In the genomic region with DNA sequence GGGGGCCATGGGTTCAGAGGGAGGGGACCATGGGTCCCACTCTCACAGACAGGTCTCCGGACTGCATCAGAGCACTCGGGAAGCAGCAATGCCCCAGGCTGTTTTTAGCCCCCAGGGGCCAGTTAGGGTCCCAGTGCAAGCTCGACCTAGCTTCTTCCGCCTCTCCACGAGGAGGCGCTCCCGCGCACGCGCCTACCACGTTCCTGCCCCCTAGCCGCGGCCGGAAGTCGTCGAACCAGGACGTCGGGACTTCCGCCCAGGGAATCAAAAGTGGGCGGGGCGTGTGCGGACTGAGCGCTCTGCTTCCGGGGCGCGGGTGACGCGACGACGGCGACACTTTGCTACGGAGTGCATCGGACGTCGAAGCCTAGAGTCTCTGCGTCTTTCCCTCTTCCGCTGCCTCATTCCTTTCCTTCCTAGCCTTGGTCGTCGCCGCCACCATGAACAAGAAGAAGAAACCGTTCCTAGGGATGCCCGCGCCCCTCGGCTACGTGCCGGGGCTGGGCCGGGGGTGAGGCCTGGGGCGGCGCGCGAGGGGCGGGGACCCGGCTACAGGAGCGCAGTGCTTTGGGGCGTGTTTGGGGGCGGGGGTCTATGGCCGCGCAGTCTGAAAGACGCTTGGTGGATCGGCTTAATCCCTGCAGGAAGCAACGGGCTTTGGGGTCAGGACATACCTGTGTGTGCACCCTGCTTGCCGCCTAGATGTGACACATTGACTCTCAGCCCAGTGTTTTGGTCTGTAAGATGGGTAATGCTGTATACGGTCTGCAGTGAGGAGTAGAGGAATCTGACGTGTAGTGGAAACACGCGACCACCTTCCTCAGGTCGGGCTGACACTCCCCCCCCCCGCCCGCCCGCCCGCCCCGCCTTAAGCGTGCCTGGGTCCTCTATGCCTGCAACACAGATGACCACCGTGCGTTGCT, we compare ENCODE assay signal across 8 cellular contexts. TPM values are rescaled to one million over a fixed set of nuclear protein-coding genes. Genes with fewer than 3 reads are reported as not detected.
DNase-seq lines count a peak whose midpoint lies in the region; ATAC-seq and FAIRE-seq lines count a peak whose summit lies in the region.

A gene with protein sequence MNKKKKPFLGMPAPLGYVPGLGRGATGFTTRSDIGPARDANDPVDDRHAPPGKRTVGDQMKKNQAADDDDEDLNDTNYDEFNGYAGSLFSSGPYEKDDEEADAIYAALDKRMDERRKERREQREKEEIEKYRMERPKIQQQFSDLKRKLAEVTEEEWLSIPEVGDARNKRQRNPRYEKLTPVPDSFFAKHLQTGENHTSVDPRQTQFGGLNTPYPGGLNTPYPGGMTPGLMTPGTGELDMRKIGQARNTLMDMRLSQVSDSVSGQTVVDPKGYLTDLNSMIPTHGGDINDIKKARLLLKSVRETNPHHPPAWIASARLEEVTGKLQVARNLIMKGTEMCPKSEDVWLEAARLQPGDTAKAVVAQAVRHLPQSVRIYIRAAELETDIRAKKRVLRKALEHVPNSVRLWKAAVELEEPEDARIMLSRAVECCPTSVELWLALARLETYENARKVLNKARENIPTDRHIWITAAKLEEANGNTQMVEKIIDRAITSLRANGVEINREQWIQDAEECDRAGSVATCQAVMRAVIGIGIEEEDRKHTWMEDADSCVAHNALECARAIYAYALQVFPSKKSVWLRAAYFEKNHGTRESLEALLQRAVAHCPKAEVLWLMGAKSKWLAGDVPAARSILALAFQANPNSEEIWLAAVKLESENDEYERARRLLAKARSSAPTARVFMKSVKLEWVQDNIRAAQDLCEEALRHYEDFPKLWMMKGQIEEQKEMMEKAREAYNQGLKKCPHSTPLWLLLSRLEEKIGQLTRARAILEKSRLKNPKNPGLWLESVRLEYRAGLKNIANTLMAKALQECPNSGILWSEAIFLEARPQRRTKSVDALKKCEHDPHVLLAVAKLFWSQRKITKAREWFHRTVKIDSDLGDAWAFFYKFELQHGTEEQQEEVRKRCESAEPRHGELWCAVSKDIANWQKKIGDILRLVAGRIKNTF (plus strand): TSS at position 327 of the 923 bp plus-strand sequence. CDS start 114 bp downstream, at position 441.

- peak within 1 kb of the TSS; percentile 97 for H3K4me2 ChIP-seq in BLaER1

- POLR2A ChIA-PET in activated CD4-positive, alpha-beta T cell treated with anti-CD3 and anti-CD28 coated beads, Interleukin-2, amount 10 ng/mL, durations not matched to agents 7 days and 5 days (lab: Charles Lee) = interaction anchor here (2.5 kb wide), 1 partner anchor 58 kb away, joined by 17 read pairs; no protein-coding TSS in a partner anchor

- H3K27ac Mint-ChIP-seq in activated CD4-positive, alpha-beta T cell treated with anti-CD3 and anti-CD28 coated beads, Interleukin-2, amount 10 ng/mL, durations not matched to agents 7 days and 5 days = peak within 1 kb of the TSS; percentile 98

- peak within 1 kb of the TSS; percentile 81 for H3K4me3 ChIP-seq in BLaER1

- H3K9ac ChIP-seq in BLaER1 = peak within 1 kb of the TSS; percentile 84

- H4K20me1 ChIP-seq in BLaER1 = peaks cover 55% of the 10 kb centered on the region

- peaks cover 32% of the 10 kb centered on the region for H3K36me3 Mint-ChIP-seq in activated CD4-positive, alpha-beta T cell treated with anti-CD3 and anti-CD28 coated beads, Interleukin-2, amount 10 ng/mL, durations not matched to agents 7 days and 5 days (ENCODE audit: low read depth)

- no peaks in the 10 kb centered on the region for H3K9me3 ChIP-seq in BLaER1

- no peaks in the 10 kb centered on the region for H3K27me3 ChIP-seq in BLaER1

- CTCF ChIA-PET in activated CD4-positive, alpha-beta T cell treated with anti-CD3 and anti-CD28 coated beads, Interleukin-2, amount 10 ng/mL, durations not matched to agents 7 days and 5 days (lab: Charles Lee) = interaction anchor here (0.8 to 3.0 kb wide), 41 partner anchors 9 to 443 kb away, joined by 3 to 64 read pairs (median 5); a partner anchor contains a TSS

- no peaks in the 10 kb centered on the region for H3K9me3 Mint-ChIP-seq in activated CD4-positive, alpha-beta T cell treated with anti-CD3 and anti-CD28 coated beads, Interleukin-2, amount 10 ng/mL, durations not matched to agents 7 days and 5 days

- H3K4me1 ChIP-seq in BLaER1 = peaks cover 52% of the 10 kb centered on the region

- H3K4me3 Mint-ChIP-seq in activated CD4-positive, alpha-beta T cell treated with anti-CD3 and anti-CD28 coated beads, Interleukin-2, amount 10 ng/mL, durations not matched to agents 7 days and 5 days = peak within 1 kb of the TSS; percentile 94

- no peaks in the 10 kb centered on the region for H3K27me3 Mint-ChIP-seq in activated CD4-positive, alpha-beta T cell treated with anti-CD3 and anti-CD28 coated beads, Interleukin-2, amount 10 ng/mL, durations not matched to agents 7 days and 5 days

- ATAC-seq in HG03460 (IDR thresholded peaks at IDR 0.05; ENCODE audit: unreplicated experiment) = peak; percentile 44
- peak; percentile 86 for ATAC-seq in left lobe of liver

- FAIRE-seq in GM19239 (lab: Jason Lieb, UNC) = peak; percentile 93

- peak within 1 kb of the TSS; percentile 79 for H3K27ac ChIP-seq in BLaER1

- DNase-seq in GM19239 (ENCODE audit: insufficient read length, low spot score) = peak; percentile 98
- DNase-seq in NCI-H526 treated with DMSO at 0.1 percent for 48 hours (lab: John Stamatoyannopoulos, UW) = peak; percentile 97
- peak; percentile 96 for DNase-seq in activated CD4-positive, alpha-beta T cell treated with anti-CD3 and anti-CD28 coated beads, Interleukin-2, amount 10 ng/mL, durations not matched to agents 7 days and 5 days
- peak; percentile 94 for DNase-seq in dedifferentiated amniotic fluid mesenchymal stem cell (ENCODE audit: extremely low spot score)
- DNase-seq in left lobe of liver (ENCODE audit: low spot score) = peak; percentile 95
- peak; percentile 93 for DNase-seq in stimulated activated CD4-positive, alpha-beta T cell treated with anti-CD3 and anti-CD28 coated beads, Interleukin-2, amount 100 ng/mL, for 4 hours (ENCODE audit: low read depth)

- H3K36me3 ChIP-seq in BLaER1 = peaks cover 45% of the 10 kb centered on the region

- H3K4me1 Mint-ChIP-seq in activated CD4-positive, alpha-beta T cell treated with anti-CD3 and anti-CD28 coated beads, Interleukin-2, amount 10 ng/mL, durations not matched to agents 7 days and 5 days = peaks cover 62% of the 10 kb centered on the region

RNA-seq across cellular contexts. Expression of the gene that starts here (rescaled TPM):
- 10 to 100 TPM; 67.1 to 70.8 TPM for total RNA-seq in activated CD4-positive, alpha-beta T cell treated with anti-CD3 and anti-CD28 coated beads, Interleukin-2, amount 10 ng/mL, durations not matched to agents 7 days and 5 days
- 24.2 TPM for total RNA-seq in left lobe of liver

Comparison
In these comparisons a context has a peak if more than half of its experiments do, and no peak if none do; other contexts are left out.
1. Peak in every context shown above with its lines: DNase-seq, ATAC-seq, H3K4me3 ChIP-seq and H3K27ac ChIP-seq.